Comparison of ENCODE assay signal across 18 cellular contexts in the genomic region with DNA sequence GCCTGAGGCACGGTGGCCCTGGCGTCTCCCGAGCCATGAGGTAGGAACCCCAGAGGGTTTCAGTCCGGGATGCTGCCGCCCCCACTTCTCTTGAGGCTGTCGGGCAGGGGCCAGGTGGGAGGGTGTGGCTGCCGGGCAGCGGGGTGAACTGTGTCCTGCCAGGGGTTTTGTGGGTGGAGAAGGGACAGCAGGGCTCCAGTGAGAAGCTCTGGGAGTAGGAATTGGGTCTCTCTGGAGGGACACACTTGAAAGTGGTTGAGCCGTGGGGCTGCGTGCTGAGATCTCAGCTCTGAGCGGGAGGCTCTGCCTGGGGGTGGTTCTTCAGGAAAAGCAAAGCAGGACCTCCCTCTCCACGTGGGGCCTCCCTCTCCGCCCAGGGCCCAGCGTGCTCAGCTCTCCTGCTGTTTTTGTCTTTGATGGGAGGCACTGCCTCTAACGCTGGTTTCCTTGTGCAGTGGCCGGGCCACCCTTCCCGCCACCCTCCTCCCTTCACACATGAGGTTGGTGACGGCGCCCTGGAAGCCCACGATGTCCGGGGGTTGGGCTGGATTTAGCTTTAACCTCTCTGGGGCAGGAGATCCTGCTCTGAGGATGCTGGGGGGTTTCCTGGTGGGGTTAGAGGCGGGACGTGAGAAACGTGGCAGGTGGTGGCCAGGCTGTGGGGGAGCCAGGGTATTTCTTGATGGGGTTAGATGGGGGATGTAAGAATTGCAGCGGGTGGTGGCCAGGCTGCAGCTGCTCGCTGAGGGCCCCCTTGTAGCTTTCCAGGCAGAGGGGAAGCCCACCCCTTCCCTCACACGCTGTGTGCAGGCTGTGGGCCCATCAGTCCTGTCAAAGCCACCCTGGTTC.
"Had no signal": no experiment of that assay in that cellular context is flagged by ENCODE, and none has a peak within 500 bp of the region (broad histone marks: within the 10 kb centered on the region; RNA-seq: fewer than 3 reads in every experiment).

No MANE protein-coding gene starts in this region.

- H3K9me3 Mint-ChIP-seq: immature natural killer cell, mesothelial cell of epicardium, neural progenitor cell had no signal

- H3K4me1 Mint-ChIP-seq: mesothelial cell of epicardium, neural progenitor cell had no signal

- H3K4me3 ChIP-seq: lower lobe of right lung, neural progenitor cell, pancreas, sigmoid colon, spleen, thyroid gland, uterus had no signal

- H3K9ac ChIP-seq: neural progenitor cell had no signal

- ATAC-seq: foreskin keratinocyte, lower lobe of right lung, pancreas had no signal

- H3K9me3 ChIP-seq: lower lobe of right lung, pancreas, sigmoid colon, spleen, thyroid gland, uterus had no signal

- H3K4me2 ChIP-seq: neural progenitor cell had no signal

- H3K27me3 ChIP-seq: foreskin keratinocyte, neural progenitor cell, pancreas, sigmoid colon, spleen, thyroid gland, uterus had no signal

- DNase-seq: activated CD4-positive, alpha-beta T cell treated with anti-CD3 and anti-CD28 coated beads for 48 hours; activated CD8-positive, alpha-beta memory T cell treated with anti-CD3 and anti-CD28 coated beads, Interleukin-2, amount 50 U/mL, for 48 hours; activated naive CD4-positive, alpha-beta T cell; aorta; cerebellar nuclear complex; effector CD8-positive, alpha-beta T cell; foreskin keratinocyte; glutamatergic neuron; immature natural killer cell; lower lobe of right lung; sigmoid colon; spleen; T-helper 2 cell; thyroid gland; uterus had no signal

- H3K4me1 ChIP-seq: foreskin keratinocyte, lower lobe of right lung, neural progenitor cell, pancreas, sigmoid colon, spleen, thyroid gland, uterus had no signal

- H3K36me3 ChIP-seq: neural progenitor cell, uterus had no signal

- H3K4me3 Mint-ChIP-seq: immature natural killer cell, mesothelial cell of epicardium, neural progenitor cell had no signal

- H3K27ac ChIP-seq: foreskin keratinocyte, lower lobe of right lung, neural progenitor cell, pancreas, sigmoid colon, spleen, thyroid gland, uterus had no signal

- H3K27ac Mint-ChIP-seq: immature natural killer cell, mesothelial cell of epicardium, neural progenitor cell had no signal
